ENCODE assay signal across 13 cellular contexts in genomic region chr1:112937070-112937469, GRCh38. TPM values are rescaled to one million over a fixed set of nuclear protein-coding genes. Genes with fewer than 3 reads are reported as not detected.
DNase-seq lines count a peak whose midpoint lies in the region; ATAC-seq, FAIRE-seq and TF ChIP-seq lines count a peak whose summit lies in the region.
"Had no signal": no experiment of that assay in that cellular context is flagged by ENCODE, and none has a peak within 500 bp of the region (broad histone marks: within the 10 kb centered on the region; RNA-seq: fewer than 3 reads in every experiment).

No MANE protein-coding gene starts in this region.

- H3K27ac ChIP-seq in neural progenitor cell = peak overlapping the region; percentile 60
- H3K27ac ChIP-seq in small intestine (ENCODE audit: low read depth in 1 of 2, low read length in 1 of 2) = no peak overlapping the region
- H3K27ac ChIP-seq: neutrophil had no signal

- H3K4me3 ChIP-seq in neural progenitor cell (no peak overlapping the region), small intestine (ENCODE audit: low read depth in 1 of 2, low read length in 2 of 2) (no peak overlapping the region)
- H3K4me3 ChIP-seq: adrenal gland had no signal

- peaks cover 2% of the 10 kb centered on the region for H3K27me3 Mint-ChIP-seq in neural progenitor cell (ENCODE audit: insufficient read depth, low read depth)
- no peaks in the 10 kb centered on the region for H3K27me3 Mint-ChIP-seq in naive thymus-derived CD8-positive, alpha-beta T cell

- H3K4me1 ChIP-seq in neural progenitor cell (peaks cover 40% of the 10 kb centered on the region), small intestine (ENCODE audit: control insufficient read depth in 2 of 2, insufficient read depth in 1 of 2, low read depth in 1 of 2, low read length in 1 of 2) (no peaks in the 10 kb centered on the region)

- peaks cover 26% of the 10 kb centered on the region for H4K20me1 ChIP-seq in neural progenitor cell (ENCODE audit: low read depth)

- no peak overlapping the region for H3K4me3 Mint-ChIP-seq in neural progenitor cell
- H3K4me3 Mint-ChIP-seq in naive thymus-derived CD8-positive, alpha-beta T cell = no peak overlapping the region
- H3K4me3 Mint-ChIP-seq: immature natural killer cell had no signal

- H3F3A ChIP-seq in neural progenitor cell (ENCODE audit: low read depth) = peaks cover 29% of the 10 kb centered on the region

- ATAC-seq in GM18873 (IDR thresholded peaks at IDR 0.05; ENCODE audit: low FRiP score, unreplicated experiment) = no peak
- no peak for ATAC-seq in naive thymus-derived CD8-positive, alpha-beta T cell

- CTCF ChIA-PET in GM10248 (lab: Yijun Ruan, JAX) = interaction anchor here (0.7 to 2.0 kb wide), 12 partner anchors 8 to 222 kb away, joined by 3 to 13 read pairs (median 4); partner anchors contain the start of genes LRIG2, PPM1J and SLC16A1

- DNase-seq in GM10248 (ENCODE audit: extremely low spot score) = peak; percentile 34
- peak; percentile 52 for DNase-seq in LHCN-M2 (ENCODE audit: low read depth)
- DNase-seq in cerebellar cortex (ENCODE audit: low spot score) = peak; percentile 34
- DNase-seq in neural progenitor cell (ENCODE audit: low spot score) = no peak
- no peak for DNase-seq in NCI-H2227 treated with DMSO at 0.1 percent for 48 hours (lab: John Stamatoyannopoulos, UW)
- no peak for DNase-seq in naive thymus-derived CD8-positive, alpha-beta T cell
- DNase-seq in small intestine = no peak
- DNase-seq: adrenal gland; immature natural killer cell; NCI-H446 treated with DMSO at 0.1 percent for 48 hours; stimulated activated CD4-positive, alpha-beta T cell treated with anti-CD3 and anti-CD28 coated beads, Interleukin-2, amount 100 ng/mL, for 48 hours had no signal

- no peaks in the 10 kb centered on the region for H3K9me3 Mint-ChIP-seq in neural progenitor cell
- no peaks in the 10 kb centered on the region for H3K9me3 Mint-ChIP-seq in naive thymus-derived CD8-positive, alpha-beta T cell
- H3K9me3 Mint-ChIP-seq: immature natural killer cell had no signal

- H2AFZ ChIP-seq in neural progenitor cell (replicated peaks) = no peak overlapping the region

- H3K27me3 ChIP-seq in neural progenitor cell = no peaks in the 10 kb centered on the region
- no peaks in the 10 kb centered on the region for H3K27me3 ChIP-seq in small intestine (ENCODE audit: control insufficient read depth in 2 of 2, insufficient read depth in 2 of 2, low read length in 2 of 2)
- H3K27me3 ChIP-seq: adrenal gland, neutrophil had no signal

- peaks cover 29% of the 10 kb centered on the region for H3K4me1 Mint-ChIP-seq in neural progenitor cell
- H3K4me1 Mint-ChIP-seq in naive thymus-derived CD8-positive, alpha-beta T cell = peaks cover 6 to 14% (median 11%) of the 10 kb centered on the region in 4 donors

- no peak for TF ChIP-seq CTCF in GM10248 (IDR thresholded peaks at IDR 0.05; ENCODE audit: control extremely low read depth, extremely low read depth, low read depth, missing control alignments)
- TF ChIP-seq CTCF in neural progenitor cell (IDR thresholded peaks at IDR 0.05) = no peak

- H3K79me2 ChIP-seq in neural progenitor cell (ENCODE audit: low read depth) = peaks cover 100% of the 10 kb centered on the region

- peaks cover 10% of the 10 kb centered on the region for H3K36me3 Mint-ChIP-seq in neural progenitor cell
- peaks cover 0 to 2% (median 0%) of the 10 kb centered on the region in 3 donors for H3K36me3 Mint-ChIP-seq in naive thymus-derived CD8-positive, alpha-beta T cell
- H3K36me3 Mint-ChIP-seq: immature natural killer cell had no signal

- peak overlapping the region; percentile 17 for H3K27ac Mint-ChIP-seq in neural progenitor cell
- no peak overlapping the region for H3K27ac Mint-ChIP-seq in naive thymus-derived CD8-positive, alpha-beta T cell
- H3K27ac Mint-ChIP-seq: immature natural killer cell had no signal

- no peak overlapping the region for H3K9ac ChIP-seq in neural progenitor cell

- H3K9me3 ChIP-seq in neural progenitor cell (ENCODE audit: low read depth) (no peaks in the 10 kb centered on the region), small intestine (ENCODE audit: control insufficient read depth, low read depth) (no peaks in the 10 kb centered on the region)
- H3K9me3 ChIP-seq: adrenal gland, neutrophil had no signal

- 26 to 46% (median 32%) methylated on average over 2 of the region's 2 CpGs for WGBS in small intestine, 3 donors

- H3K36me3 ChIP-seq in neural progenitor cell (no peaks in the 10 kb centered on the region), small intestine (ENCODE audit: control insufficient read depth in 2 of 2, insufficient read depth in 2 of 2, low read length in 2 of 2) (no peaks in the 10 kb centered on the region)
- H3K36me3 ChIP-seq: adrenal gland, neutrophil had no signal

- POLR2A ChIA-PET in GM10248 (lab: Yijun Ruan, JAX) = interaction anchor here (1.2 to 1.9 kb wide), 2 partner anchors 16 to 19 kb away, joined by 6 to 9 read pairs; partner anchors contain the start of gene SLC16A1
- POLR2A ChIA-PET in naive thymus-derived CD8-positive, alpha-beta T cell (lab: Charles Lee) = no interaction called here

- FAIRE-seq in small intestine (lab: Jason Lieb, UNC) = no peak

- peak overlapping the region; percentile 59 for H3K4me2 ChIP-seq in neural progenitor cell

RNA-seq across cellular contexts. Expression of gene SLC16A1, which starts 18.9 kb away (rescaled TPM):
- total RNA-seq in LHCN-M2 (2014; rRNA removed) (79.1 TPM in 2 replicates), neural progenitor cell (ENCODE audit: low replicate concordance) (136 and 149 TPM in 2 replicates)
- polyA plus RNA-seq in LHCN-M2 (2012) = 25.7 TPM
- total RNA-seq in naive thymus-derived CD8-positive, alpha-beta T cell = 10 to 100 TPM; 11.8 to 12.5 TPM
- 10 to 100 TPM in 2 of 3 donors, 1 to 10 TPM in 1; 8.2 to 16.0 (median 10.7) TPM for polyA plus RNA-seq in naive thymus-derived CD8-positive, alpha-beta T cell
- 10 to 100 TPM in 1 of 3 donors, 1 to 10 TPM in 2; 6.8 to 29.9 (median 8.1) TPM for polyA plus RNA-seq in small intestine

Comparison
In these comparisons a context has a peak if more than half of its experiments do, and no peak if none do; other contexts are left out.
1. DNase-seq: peak in GM10248 (single experiment), LHCN-M2 (single experiment) and cerebellar cortex (single experiment); none in neural progenitor cell (single experiment), NCI-H2227 treated with DMSO at 0.1 percent for 48 hours (single experiment), naive thymus-derived CD8-positive, alpha-beta T cell (0 of 10) and small intestine (single experiment).